ENCODE assay signal across 8 cellular contexts in the genomic region with DNA sequence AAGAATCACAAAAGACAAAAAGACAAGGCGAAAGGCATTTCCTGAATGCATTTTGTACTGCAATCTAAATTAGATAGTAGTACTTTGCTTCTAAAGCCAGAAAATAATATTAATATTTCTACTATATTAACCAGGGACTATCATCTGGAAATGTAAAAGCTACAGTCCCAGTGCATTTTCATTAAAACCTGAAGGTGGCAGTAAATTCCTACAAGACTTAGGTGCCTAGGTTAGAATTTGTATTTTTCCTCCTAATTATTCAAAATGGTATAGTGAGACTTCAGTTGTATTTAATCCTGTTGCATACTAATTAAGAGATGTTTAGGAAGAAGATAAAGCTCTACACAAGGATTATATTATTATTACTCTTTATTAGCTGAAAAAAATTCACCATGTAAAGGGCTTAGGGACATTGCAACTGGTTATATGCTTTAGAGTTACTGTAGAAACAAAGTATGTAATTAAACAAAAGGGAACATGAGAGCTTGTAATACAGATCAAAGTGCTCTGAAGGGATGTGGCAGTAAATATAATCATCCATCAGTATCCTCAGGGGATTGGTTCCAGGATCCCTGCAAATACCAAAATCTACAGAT. TPM values are rescaled to one million over a fixed set of nuclear protein-coding genes. Genes with fewer than 3 reads are reported as not detected.
DNase-seq lines count a peak whose midpoint lies in the region; ATAC-seq and TF ChIP-seq lines count a peak whose summit lies in the region.

No MANE protein-coding gene starts in this region.

- peak overlapping the region; percentile 90 for H3K27ac Mint-ChIP-seq in osteocyte (ENCODE audit: unreplicated experiment)
- H3K27ac Mint-ChIP-seq in T-helper 17 cell, result no peak overlapping the region

- ATAC-seq in T-helper 17 cell (no peak), GM18909 (IDR thresholded peaks at IDR 0.05; ENCODE audit: poor library complexity, unreplicated experiment) (no peak)

- DNase-seq in NCI-H2171 treated with DMSO at 0.1 percent for 48 hours (lab: John Stamatoyannopoulos, UW) (peak; percentile 18), NCI-H2171 (lab: John Stamatoyannopoulos, UW) (no peak), LHCN-M2 (ENCODE audit: low read depth) (peak; percentile 19), astrocyte of the hippocampus (ENCODE audit: low read depth, low spot score) (peak; percentile 45), osteocyte (ENCODE audit: extremely low spot score, unreplicated experiment) (no peak), T-helper 17 cell (no peak)
- no peak for DNase-seq in activated T-cell treated with anti-CD3 and anti-CD28 coated beads, Interleukin-2, amount 50 U/mL, for 48 hours

- H3K4me3 Mint-ChIP-seq in osteocyte (ENCODE audit: unreplicated experiment) (no peak overlapping the region), T-helper 17 cell (no peak overlapping the region)

- H3K4me1 Mint-ChIP-seq in osteocyte (ENCODE audit: unreplicated experiment), result peaks cover 35% of the 10 kb centered on the region
- peaks cover 2% of the 10 kb centered on the region for H3K4me1 Mint-ChIP-seq in T-helper 17 cell

- H3K27me3 Mint-ChIP-seq in osteocyte (ENCODE audit: unreplicated experiment) (no peaks in the 10 kb centered on the region), T-helper 17 cell (no peaks in the 10 kb centered on the region)

- H3K9me3 ChIP-seq in T-helper 17 cell (ENCODE audit: control insufficient read depth, low read length, poor library complexity, severe bottlenecking), result no peaks in the 10 kb centered on the region

- no peaks in the 10 kb centered on the region for H3K9me3 Mint-ChIP-seq in osteocyte (ENCODE audit: unreplicated experiment)

- TF ChIP-seq CTCF in osteocyte (IDR thresholded peaks at IDR 0.05), result peak; percentile 59

- H3K36me3 Mint-ChIP-seq in osteocyte (ENCODE audit: unreplicated experiment) (peaks cover 3% of the 10 kb centered on the region), T-helper 17 cell (ENCODE audit: low read depth) (no peaks in the 10 kb centered on the region)

RNA-seq across cellular contexts. Expression of a gene that starts 53.6 kb away (rescaled TPM):
- total RNA-seq in LHCN-M2 (2014; rRNA removed) (5.7 and 8.3 TPM in 2 replicates), osteocyte (13.5 and 14.2 TPM in 2 replicates), T-helper 17 cell (10 to 100 TPM in 1 of 2 donors, 1 to 10 TPM in 1; 5.3 to 15.4 TPM)
- 4.8 TPM for polyA plus RNA-seq in LHCN-M2 (2012)

Comparison
In these comparisons a context has a peak if more than half of its experiments do, and no peak if none do; other contexts are left out.
1. DNase-seq: peak in NCI-H2171 treated with DMSO at 0.1 percent for 48 hours (single experiment), LHCN-M2 (single experiment) and astrocyte of the hippocampus (single experiment); none in NCI-H2171 (single experiment), osteocyte (single experiment), T-helper 17 cell (0 of 3) and activated T-cell treated with anti-CD3 and anti-CD28 coated beads, Interleukin-2, amount 50 U/mL, for 48 hours (0 of 2).